Comparison of ENCODE assay signal across 26 cellular contexts in the genomic region with DNA sequence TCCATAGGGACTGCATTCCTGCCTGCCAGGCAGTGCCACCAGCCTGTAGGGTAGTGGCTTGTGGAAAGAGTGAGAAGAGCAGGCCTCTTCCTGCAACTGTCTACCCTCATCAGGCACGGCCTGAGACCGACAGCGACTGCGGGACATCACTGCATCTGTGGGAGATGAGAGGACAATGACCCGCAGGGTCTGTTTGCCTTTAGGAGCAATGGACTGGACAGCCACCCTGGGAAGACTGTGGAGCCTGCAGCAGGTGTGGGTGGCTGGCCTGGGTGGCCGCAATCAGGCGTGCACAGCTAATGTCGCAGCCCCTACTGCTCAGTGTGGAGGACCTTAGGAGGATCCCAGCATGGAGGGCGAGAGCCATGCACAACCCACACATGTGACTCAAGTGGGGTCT.
DNase-seq lines count a peak whose midpoint lies in the region; ATAC-seq and TF ChIP-seq lines count a peak whose summit lies in the region.
"Had no signal": no experiment of that assay in that cellular context is flagged by ENCODE, and none has a peak within 500 bp of the region (broad histone marks: within the 10 kb centered on the region; RNA-seq: fewer than 3 reads in every experiment).

No MANE protein-coding gene starts in this region.

- dilution Hi-C loops in mammary epithelial cell (cut with HindIII; ENCODE audit: low sequenced_read_pairs), result loop anchor here (25.0 kb wide), 1 partner anchor 124 kb away; no protein-coding TSS in a partner anchor

- TF ChIP-seq POLR2A in stomach (IDR thresholded peaks at IDR 0.05), result no peak
- TF ChIP-seq POLR2A in tibial nerve (IDR thresholded peaks at IDR 0.05), result no peak

- no peaks in the 10 kb centered on the region for H3K9me3 ChIP-seq in mammary epithelial cell (replicated peaks; ENCODE audit: insufficient read depth, low read length)
- H3K9me3 ChIP-seq in stomach, result no peaks in the 10 kb centered on the region
- H3K9me3 ChIP-seq in tibial nerve, result no peaks in the 10 kb centered on the region
- H3K9me3 ChIP-seq: BLaER1, Caco-2 had no signal

- no peaks in the 10 kb centered on the region for H4K20me1 ChIP-seq in mammary epithelial cell (ENCODE audit: insufficient read depth, low read length)
- H4K20me1 ChIP-seq: BLaER1 had no signal

- H3K4me1 ChIP-seq in mammary epithelial cell (ENCODE audit: insufficient read depth, low read length) (peaks cover 40% of the 10 kb centered on the region), foreskin keratinocyte (peaks cover 4% of the 10 kb centered on the region), stomach (peaks cover 6 to 37% (median 19%) of the 10 kb centered on the region in 4 donors), tibial nerve (peaks cover 0 to 32% (median 21%) of the 10 kb centered on the region in 4 donors)
- H3K4me1 ChIP-seq: BLaER1, Caco-2 had no signal

- intact Hi-C loops in mammary epithelial cell (cut with micrococcal nuclease) (loop anchor here (1.0 to 10.0 kb wide), 6 partner anchors 131 to 677 kb away; a partner anchor contains a TSS), MCF 10A (cut with micrococcal nuclease) (no loop called here), stomach (cut with DNase I; ENCODE audit: low total_unique reads) (loop anchor here (10.0 kb wide), 1 partner anchor 487 kb away; no protein-coding TSS in a partner anchor)

- no peak overlapping the region for H3K4me3 ChIP-seq in mammary epithelial cell (replicated peaks in 1 of 3; ENCODE audit: insufficient read depth in 1 of 3, low read depth in 2 of 3, low read length in 3 of 3)
- no peak overlapping the region for H3K4me3 ChIP-seq in stomach
- H3K4me3 ChIP-seq in tibial nerve, result no peak overlapping the region
- H3K4me3 ChIP-seq: BLaER1 had no signal

- H2AFZ ChIP-seq in mammary epithelial cell (ENCODE audit: low read depth, low read length), result no peak overlapping the region

- H3K36me3 Mint-ChIP-seq in MCF 10A (ENCODE audit: insufficient read depth, unreplicated experiment), result no peaks in the 10 kb centered on the region
- H3K36me3 Mint-ChIP-seq: CD4-positive, alpha-beta memory T cell had no signal

- H3K27me3 ChIP-seq in mammary epithelial cell (ENCODE audit: insufficient read depth, low read length) (no peaks in the 10 kb centered on the region), foreskin keratinocyte (no peaks in the 10 kb centered on the region), stomach (no peaks in the 10 kb centered on the region), tibial nerve (no peaks in the 10 kb centered on the region)
- H3K27me3 ChIP-seq: BLaER1 had no signal

- BruUV-seq in mammary epithelial cell (replicated peaks; lab: Mats Ljungman, UMichigan), result no TSS peak
- BruUV-seq in MCF 10A (replicated peaks; lab: Mats Ljungman, UMichigan), result no TSS peak

- TF ChIP-seq CTCF in mammary epithelial cell (conservative IDR thresholded peaks at IDR 0.05 in 1 of 2, IDR thresholded peaks at IDR 0.05 in 1 of 2; ENCODE audit: extremely low read depth in 1 of 2, insufficient read depth in 1 of 2, low read depth in 1 of 2, low read length in 2 of 2) (no peak), MCF 10A (IDR thresholded peaks at IDR 0.05; ENCODE audit: unreplicated experiment) (no peak), foreskin keratinocyte (conservative IDR thresholded peaks at IDR 0.05) (no peak), stomach (IDR thresholded peaks at IDR 0.05) (no peak), tibial nerve (IDR thresholded peaks at IDR 0.05) (no peak)

- H3K4me1 Mint-ChIP-seq in MCF 10A (ENCODE audit: insufficient read depth, unreplicated experiment), result no peaks in the 10 kb centered on the region
- H3K4me1 Mint-ChIP-seq: CD4-positive, alpha-beta memory T cell had no signal

- H3K9me3 Mint-ChIP-seq in MCF 10A (ENCODE audit: unreplicated experiment), result no peaks in the 10 kb centered on the region
- H3K9me3 Mint-ChIP-seq: CD4-positive, alpha-beta memory T cell; HFFc6 had no signal

- H3K79me2 ChIP-seq in mammary epithelial cell (ENCODE audit: insufficient read depth, low read length), result no peaks in the 10 kb centered on the region

- CTCF ChIA-PET in mammary epithelial cell (lab: Charles Lee; ENCODE audit: low non-redundant PET), result interaction anchor here (0.6 kb wide), 1 partner anchor 126 kb away, joined by 3 read pairs; no protein-coding TSS in a partner anchor
- CTCF ChIA-PET in MCF 10A (lab: Yijun Ruan, JAX), result interaction anchor here (2.7 kb wide), 1 partner anchor 8 kb away, joined by 15 read pairs; no protein-coding TSS in a partner anchor

- H3K27ac Mint-ChIP-seq in MCF 10A (ENCODE audit: low read depth, unreplicated experiment), result no peak overlapping the region
- H3K27ac Mint-ChIP-seq: HFFc6 had no signal

- H3K4me3 Mint-ChIP-seq in MCF 10A (ENCODE audit: unreplicated experiment), result no peak overlapping the region
- H3K4me3 Mint-ChIP-seq: CD4-positive, alpha-beta memory T cell; HFFc6 had no signal

- H3K27ac ChIP-seq in mammary epithelial cell (ENCODE audit: insufficient read depth, low read depth, low read length), result peak overlapping the region; percentile 92
- H3K27ac ChIP-seq in foreskin keratinocyte, result peak overlapping the region; percentile 86
- peak overlapping the region in 3 of 5 donors; percentile 66 to 80 (median 69) for H3K27ac ChIP-seq in stomach
- H3K27ac ChIP-seq in tibial nerve, result no peak overlapping the region
- H3K27ac ChIP-seq: 22Rv1, BLaER1, HL-60 had no signal

- no peak for ATAC-seq in foreskin keratinocyte
- ATAC-seq: SK-N-SH treated with all-trans-retinoic acid at 6 μM for 48 hours had no signal

- no peak overlapping the region for H3K9ac ChIP-seq in mammary epithelial cell (ENCODE audit: insufficient read depth, low read length)
- H3K9ac ChIP-seq: BLaER1 had no signal

- WGBS in mammary epithelial cell (ENCODE audit: low coverage, missing lambda C conversion rate), result 80% methylated on average over 5 of the region's 9 CpGs
- 83 to 98% (median 88%) methylated on average over 4 to 9 of the region's 9 CpGs for WGBS in stomach, 5 donors
- WGBS in tibial nerve, 2 donors, result 88 to 94% methylated on average over 7 to 9 of the region's 9 CpGs

- H3K36me3 ChIP-seq in mammary epithelial cell (ENCODE audit: insufficient read depth, low read length) (no peaks in the 10 kb centered on the region), stomach (no peaks in the 10 kb centered on the region), tibial nerve (no peaks in the 10 kb centered on the region)
- H3K36me3 ChIP-seq: BLaER1 had no signal

- H3K27me3 Mint-ChIP-seq in MCF 10A (ENCODE audit: insufficient read depth, unreplicated experiment), result no peaks in the 10 kb centered on the region

- in situ Hi-C loops in mammary epithelial cell (cut with MboI; ENCODE audit: low sequenced_read_pairs in 2 of 2), result loop anchor here (5.0 to 10.0 kb wide), 3 partner anchors 129 to 487 kb away; no protein-coding TSS in a partner anchor

- DNase-seq in mammary epithelial cell, result no peak
- no peak for DNase-seq in MCF 10A (ENCODE audit: unreplicated experiment)
- no peak for DNase-seq in foreskin keratinocyte
- DNase-seq in stomach, result no peak
- DNase-seq in NK-92 (lab: John Stamatoyannopoulos, UW; ENCODE audit: unreplicated experiment), result no peak
- DNase-seq in activated effector memory CD4-positive, alpha-beta T cell treated with anti-CD3 and anti-CD28 coated beads, Interleukin-2, amount 50 U/mL, for 16 hours, result no peak
- no peak for DNase-seq in tibial nerve (ENCODE audit: low spot score in 2 of 2)
- DNase-seq in NCI-H2107 treated with DMSO at 0.1 percent for 48 hours (lab: John Stamatoyannopoulos, UW; ENCODE audit: unreplicated experiment), result no peak
- DNase-seq: ACHN; Caco-2; CD4-positive, alpha-beta memory T cell; DMS 273 treated with DMSO at 0.1 percent for 48 hours; DMS79 treated with DMSO at 0.1 percent for 48 hours; H7; HFFc6; KBM-7; NCI-H1105; NCI-H146; NCI-H2029; NCI-H2171; NCI-H526; RPMI8226 had no signal

- TF ChIP-seq EP300 in stomach (IDR thresholded peaks at IDR 0.05) (no peak), tibial nerve (IDR thresholded peaks at IDR 0.05) (no peak)

- POLR2A ChIA-PET in MCF 10A (lab: Yijun Ruan, JAX), result interaction anchor here (0.5 kb wide), 1 partner anchor 486 kb away, joined by 3 read pairs; no protein-coding TSS in a partner anchor

- peak overlapping the region; percentile 24 for H3K4me2 ChIP-seq in mammary epithelial cell (ENCODE audit: insufficient read depth, low read depth, low read length)
- H3K4me2 ChIP-seq: BLaER1 had no signal

Comparison
In these comparisons a context has a peak if more than half of its experiments do, and no peak if none do; other contexts are left out.
1. H3K27ac ChIP-seq: peak in mammary epithelial cell (single experiment), foreskin keratinocyte (single experiment) and stomach (3 of 5); none in tibial nerve (0 of 4).